1 cellular context compared by ENCODE assay signal in genomic region chr3:100289339-100289738, GRCh38.
TF ChIP-seq lines count a peak whose summit lies in the region.

No MANE protein-coding gene starts in this region.

TF ChIP-seq in K562, 482 proteins besides CTCF, POLR2A, EP300 and RAD21 (continued from another document and continues in another):
- no peak for TF ChIP-seq MLLT1 (IDR thresholded peaks at IDR 0.05)
- TF ChIP-seq ZNF3 (CRISPR knock-in tag; IDR thresholded peaks at IDR 0.05), result no peak
- TF ChIP-seq CREB1 (IDR thresholded peaks at IDR 0.05), result 0 out of 2 replicates have a peak, but pooled peaks have one; percentile 14
- no peak for TF ChIP-seq CREB1 (CRISPR knock-in tag; IDR thresholded peaks at IDR 0.05)
- TF ChIP-seq SOX6 (IDR thresholded peaks at IDR 0.05), result peak; percentile 61
- TF ChIP-seq RHOXF2B (CRISPR knock-in tag; conservative IDR thresholded peaks at IDR 0.05), result no peak
- 0 out of 2 replicates have a peak, but pooled peaks have one; percentile 33 for TF ChIP-seq EP400 (IDR thresholded peaks at IDR 0.05)
- 0 out of 2 replicates have a peak, but pooled peaks have one; percentile 9 for TF ChIP-seq MAFK (IDR thresholded peaks at IDR 0.05; ENCODE audit: low read length)
- peak in 1 of 2 experiments; percentile 78; a peak in 2 of 4 replicates for TF ChIP-seq ZMIZ1 (IDR thresholded peaks at IDR 0.05; ENCODE audit: low read depth in 2 of 2, low read length in 2 of 2)
- peak; percentile 98 for TF ChIP-seq MECOM (CRISPR knock-in tag; IDR thresholded peaks at IDR 0.05)
- TF ChIP-seq C11orf30 (IDR thresholded peaks at IDR 0.05; ENCODE audit: low read depth), result no peak
- TF ChIP-seq SMARCC2 (IDR thresholded peaks at IDR 0.05; ENCODE audit: low read depth), result peak; percentile 81
- no peak for TF ChIP-seq ZBTB9 (CRISPR knock-in tag; IDR thresholded peaks at IDR 0.05)
- no peak for TF ChIP-seq ZBTB34 (CRISPR knock-in tag; IDR thresholded peaks at IDR 0.05)
- peak; percentile 72 for TF ChIP-seq HMBOX1 (IDR thresholded peaks at IDR 0.05)
- peak; percentile 90 for TF ChIP-seq CBFA2T2 (conservative IDR thresholded peaks at IDR 0.05)
- TF ChIP-seq ZBTB26 (CRISPR knock-in tag; IDR thresholded peaks at IDR 0.05), result no peak
- 0 out of 2 replicates have a peak, but pooled peaks have one; percentile 34 for TF ChIP-seq POLR2H (tag; IDR thresholded peaks at IDR 0.05; ENCODE audit: low read depth)
- TF ChIP-seq NCOA1 (IDR thresholded peaks at IDR 0.05; ENCODE audit: low read depth), result 0 out of 2 replicates have a peak, but pooled peaks have one; percentile 12
- TF ChIP-seq SMARCA4 (IDR thresholded peaks at IDR 0.05), result peak; percentile 94
- peak; percentile 88 for TF ChIP-seq NCOR1 (IDR thresholded peaks at IDR 0.05)
- TF ChIP-seq ZEB2 (IDR thresholded peaks at IDR 0.05), result peak; percentile 29; the same call in 1 of the 2 replicates
- peak; percentile 67; the same call in 1 of the 2 replicates for TF ChIP-seq ZNF395 (CRISPR knock-in tag; IDR thresholded peaks at IDR 0.05)
- TF ChIP-seq CTBP1 (IDR thresholded peaks at IDR 0.05; ENCODE audit: borderline replicate concordance), result peak; percentile 99
- no peak for TF ChIP-seq ZZZ3 (IDR thresholded peaks at IDR 0.05)
- TF ChIP-seq GATA2 (CRISPR knock-in tag; IDR thresholded peaks at IDR 0.05), result peak; percentile 85
- TF ChIP-seq CBX3 (IDR thresholded peaks at IDR 0.05; ENCODE audit: borderline replicate concordance in 1 of 2, low read length in 2 of 2), result peak in 1 of 2 experiments; percentile 37; a peak in 1 of 3 replicates
- no peak for TF ChIP-seq RAD51 (IDR thresholded peaks at IDR 0.05; ENCODE audit: borderline replicate concordance, low read depth)
- no peak for TF ChIP-seq NR2C2 (CRISPR knock-in tag; IDR thresholded peaks at IDR 0.05)
- 0 out of 2 replicates have a peak, but pooled peaks have one; percentile 31 for TF ChIP-seq NR2C2 (tag; IDR thresholded peaks at IDR 0.05)
- TF ChIP-seq AFF1 (IDR thresholded peaks at IDR 0.05; ENCODE audit: low read depth in 1 of 2, partially characterized antibody in 2 of 2), result no peak
- peak; percentile 63; the same call in 1 of the 2 replicates for TF ChIP-seq JUND (IDR thresholded peaks at IDR 0.05; ENCODE audit: borderline replicate concordance, low read depth, low read length)
- TF ChIP-seq JUND (tag; IDR thresholded peaks at IDR 0.05; ENCODE audit: borderline replicate concordance, low read depth, low read length), result no peak; the same call in 2 of the 3 replicates
- TF ChIP-seq ATF4 (CRISPR knock-in tag; IDR thresholded peaks at IDR 0.05), result 0 out of 2 replicates have a peak, but pooled peaks have one; percentile 28
- TF ChIP-seq TFE3 (CRISPR knock-in tag; IDR thresholded peaks at IDR 0.05), result no peak
- peak; percentile 30; the same call in 1 of the 2 replicates for TF ChIP-seq CXXC5 (CRISPR knock-in tag; IDR thresholded peaks at IDR 0.05)
- peak; percentile 95 for TF ChIP-seq CBFA2T3 (IDR thresholded peaks at IDR 0.05)
- peak; percentile 95 for TF ChIP-seq DPF2 (IDR thresholded peaks at IDR 0.05)
- no peak for TF ChIP-seq NFIX (CRISPR knock-in tag; IDR thresholded peaks at IDR 0.05; ENCODE audit: low read depth)
- peak; percentile 61; the same call in 1 of the 2 replicates for TF ChIP-seq PML (IDR thresholded peaks at IDR 0.05; ENCODE audit: low read length)
- peak; percentile 90 for TF ChIP-seq TEAD4 (IDR thresholded peaks at IDR 0.05; ENCODE audit: low read length)
- no peak for TF ChIP-seq TEAD4 (CRISPR knock-in tag; IDR thresholded peaks at IDR 0.05; ENCODE audit: borderline replicate concordance)
- no peak for TF ChIP-seq ESRRB (CRISPR knock-in tag; IDR thresholded peaks at IDR 0.05; ENCODE audit: borderline replicate concordance)
- TF ChIP-seq MEF2A (IDR thresholded peaks at IDR 0.05; ENCODE audit: control insufficient read depth, low read depth, low read length), result 0 out of 2 replicates have a peak, but pooled peaks have one; percentile 21
- peak; percentile 48 for TF ChIP-seq EGR1 (conservative IDR thresholded peaks at IDR 0.05)
